Comparison of ENCODE assay signal across 28 cellular contexts in the genomic region with DNA sequence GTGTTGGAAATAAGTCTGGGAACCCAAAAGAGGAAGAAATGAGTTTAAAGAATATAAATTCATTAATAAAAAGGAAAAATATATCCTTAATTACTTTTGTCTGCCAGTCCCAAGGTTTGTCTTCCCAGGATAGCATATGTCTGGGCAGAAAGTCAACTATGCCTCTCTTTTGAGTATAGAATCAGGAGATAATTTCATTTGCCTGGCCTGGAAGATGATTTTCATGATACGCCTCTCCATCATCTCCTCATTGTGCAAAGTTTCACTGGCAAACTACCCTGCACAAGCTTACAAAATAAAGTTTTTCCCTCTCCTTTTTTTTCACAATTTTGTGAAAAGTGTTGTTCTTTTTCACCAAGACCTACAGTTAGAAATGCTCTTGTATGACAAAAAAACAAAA.
"Had no signal": no experiment of that assay in that cellular context is flagged by ENCODE, and none has a peak within 500 bp of the region (broad histone marks: within the 10 kb centered on the region; RNA-seq: fewer than 3 reads in every experiment).

No MANE protein-coding gene starts in this region.

- H3K36me3 Mint-ChIP-seq: stimulated activated effector memory CD8-positive, alpha-beta T cell treated with anti-CD3 and anti-CD28 coated beads, Interleukin-12 subunit alpha, Interleukin-12 subunit beta, amount 100 ng/mL, for 72 hours; stimulated activated memory B cell treated with anti-CD40 and anti-IgM and Interleukin-4, amounts not matched to agents 10 μg/mL and 1 μg/mL and 100 μg/mL, for 72 hours; stimulated activated naive B cell treated with anti-CD40 and anti-IgM and Interleukin-4, amounts not matched to agents 10 μg/mL and 1 μg/mL and 100 μg/mL, for 72 hours; type B pancreatic cell had no signal

- H3K36me3 ChIP-seq: stomach, suprapubic skin, thoracic aorta, thyroid gland, tibial artery, tibial nerve, transverse colon, upper lobe of left lung, upper lobe of right lung, uterus, vagina had no signal

- H3K27me3 ChIP-seq: stomach, suprapubic skin, testis, thyroid gland, tibial artery, tibial nerve, transverse colon, upper lobe of left lung, upper lobe of right lung, uterus, vagina had no signal

- H3K4me1 ChIP-seq: stomach, suprapubic skin, testis, thyroid gland, tibial artery, tibial nerve, transverse colon, upper lobe of left lung, upper lobe of right lung, uterus, vagina had no signal

- ATAC-seq: stimulated activated effector memory CD8-positive, alpha-beta T cell treated with anti-CD3 and anti-CD28 coated beads, Interleukin-12 subunit alpha, Interleukin-12 subunit beta, amount 100 ng/mL, for 72 hours; stimulated activated memory B cell treated with anti-CD40 and anti-IgM and Interleukin-4, amounts not matched to agents 10 μg/mL and 1 μg/mL and 100 μg/mL, for 72 hours; stimulated activated naive B cell treated with anti-CD40 and anti-IgM and Interleukin-4, amounts not matched to agents 10 μg/mL and 1 μg/mL and 100 μg/mL, for 72 hours; stimulated activated naive CD8-positive, alpha-beta T cell treated with anti-CD3 and anti-CD28 coated beads, Interleukin-15, amount 100 ng/mL, for 72 hours; stimulated activated naive CD8-positive, alpha-beta T cell treated with anti-CD3 and anti-CD28 coated beads, Interleukin-15, Interleukin-2, amounts not matched to agents 100 U/mL and 50 U/mL, for 24 hours; upper lobe of right lung had no signal

- H3K4me3 ChIP-seq: stomach, suprapubic skin, testis, thoracic aorta, thyroid gland, tibial artery, tibial nerve, transverse colon, upper lobe of left lung, upper lobe of right lung, uterus, vagina had no signal

- H3K4me1 Mint-ChIP-seq: stimulated activated effector memory CD8-positive, alpha-beta T cell treated with anti-CD3 and anti-CD28 coated beads, Interleukin-12 subunit alpha, Interleukin-12 subunit beta, amount 100 ng/mL, for 72 hours; stimulated activated memory B cell treated with anti-CD40 and anti-IgM and Interleukin-4, amounts not matched to agents 10 μg/mL and 1 μg/mL and 100 μg/mL, for 72 hours; stimulated activated naive B cell treated with anti-CD40 and anti-IgM and Interleukin-4, amounts not matched to agents 10 μg/mL and 1 μg/mL and 100 μg/mL, for 72 hours; stimulated activated naive CD8-positive, alpha-beta T cell treated with anti-CD3 and anti-CD28 coated beads, Interleukin-15, amount 100 ng/mL, for 72 hours had no signal

- H3K27me3 Mint-ChIP-seq: stimulated activated memory B cell treated with anti-CD40 and anti-IgM and Interleukin-4, amounts not matched to agents 10 μg/mL and 1 μg/mL and 100 μg/mL, for 72 hours; stimulated activated naive B cell treated with anti-CD40 and anti-IgM and Interleukin-4, amounts not matched to agents 10 μg/mL and 1 μg/mL and 100 μg/mL, for 72 hours; stimulated activated naive CD8-positive, alpha-beta T cell treated with anti-CD3 and anti-CD28 coated beads, Interleukin-15, amount 100 ng/mL, for 72 hours; stimulated activated naive CD8-positive, alpha-beta T cell treated with anti-CD3 and anti-CD28 coated beads, Interleukin-15, Interleukin-2, amounts not matched to agents 100 ng/mL and 50 ng/mL, for 24 hours had no signal

- H3K4me3 Mint-ChIP-seq: stimulated activated effector memory CD8-positive, alpha-beta T cell treated with anti-CD3 and anti-CD28 coated beads, Interleukin-12 subunit alpha, Interleukin-12 subunit beta, amount 100 ng/mL, for 72 hours; stimulated activated memory B cell treated with anti-CD40 and anti-IgM and Interleukin-4, amounts not matched to agents 10 μg/mL and 1 μg/mL and 100 μg/mL, for 72 hours; stimulated activated naive B cell treated with anti-CD40 and anti-IgM and Interleukin-4, amounts not matched to agents 10 μg/mL and 1 μg/mL and 100 μg/mL, for 72 hours; stimulated activated naive CD8-positive, alpha-beta T cell treated with anti-CD3 and anti-CD28 coated beads, Interleukin-15, amount 100 ng/mL, for 72 hours; stimulated activated naive CD8-positive, alpha-beta T cell treated with anti-CD3 and anti-CD28 coated beads, Interleukin-15, Interleukin-2, amounts not matched to agents 100 ng/mL and 50 ng/mL, for 24 hours; type B pancreatic cell had no signal

- H3K27ac ChIP-seq: stomach, suprapubic skin, testis, thoracic aorta, thyroid gland, tibial artery, tibial nerve, transverse colon, upper lobe of left lung, upper lobe of right lung, uterus, vagina had no signal

- H3K9me3 ChIP-seq: stomach, suprapubic skin, testis, thoracic aorta, thyroid gland, tibial artery, tibial nerve, transverse colon, upper lobe of left lung, upper lobe of right lung, uterus, vagina had no signal

- DNase-seq: stimulated activated CD4-positive, alpha-beta T cell treated with anti-CD3 and anti-CD28 coated beads, Interleukin-2, amount 100 ng/mL, for 48 hours; stimulated activated CD4-positive, alpha-beta T cell treated with anti-CD3 and anti-CD28 coated beads, Interleukin-4, amount 100 ng/mL, for 1 hour; stimulated activated CD4-positive, alpha-beta T cell treated with anti-CD3 and anti-CD28 coated beads, Interleukin-4, amount 100 ng/mL, for 24 hours; stimulated activated CD4-positive, alpha-beta T cell treated with anti-CD3 and anti-CD28 coated beads, Interleukin-4, amount 100 ng/mL, for 4 hours; stimulated activated CD8-positive, alpha-beta memory T cell treated with anti-CD3 and anti-CD28 coated beads, Interleukin-4, amount 100 ng/mL, for 48 hours; stimulated activated naive B cell treated with anti-CD40 and anti-IgM and Interleukin-4, amounts not matched to agents 10 μg/mL and 1 μg/mL and 100 μg/mL, for 72 hours; stimulated activated naive CD4-positive, alpha-beta T cell; stimulated activated naive CD4-positive, alpha-beta T cell treated with Interleukin-2 at 50 U/mL for 16 hours; stimulated activated naive CD8-positive, alpha-beta T cell treated with anti-CD3 and anti-CD28 coated beads, Interleukin-15, amount 100 ng/mL, for 72 hours; stimulated activated naive CD8-positive, alpha-beta T cell treated with anti-CD3 and anti-CD28 coated beads, Interleukin-15, Interleukin-2, amounts not matched to agents 100 U/mL and 50 U/mL, for 24 hours; stomach; substantia nigra; testis; thyroid gland; tibial artery; transverse colon; trophoblast cell; upper lobe of left lung; upper lobe of right lung; uterus had no signal

- H3K9me3 Mint-ChIP-seq: stimulated activated naive CD8-positive, alpha-beta T cell treated with anti-CD3 and anti-CD28 coated beads, Interleukin-15, amount 100 ng/mL, for 72 hours; stimulated activated naive CD8-positive, alpha-beta T cell treated with anti-CD3 and anti-CD28 coated beads, Interleukin-15, Interleukin-2, amounts not matched to agents 100 ng/mL and 50 ng/mL, for 24 hours; type B pancreatic cell had no signal

- H3K27ac Mint-ChIP-seq: stimulated activated effector memory CD8-positive, alpha-beta T cell treated with anti-CD3 and anti-CD28 coated beads, Interleukin-12 subunit alpha, Interleukin-12 subunit beta, amount 100 ng/mL, for 72 hours; stimulated activated memory B cell treated with anti-CD40 and anti-IgM and Interleukin-4, amounts not matched to agents 10 μg/mL and 1 μg/mL and 100 μg/mL, for 72 hours; stimulated activated naive B cell treated with anti-CD40 and anti-IgM and Interleukin-4, amounts not matched to agents 10 μg/mL and 1 μg/mL and 100 μg/mL, for 72 hours; stimulated activated naive CD8-positive, alpha-beta T cell treated with anti-CD3 and anti-CD28 coated beads, Interleukin-15, Interleukin-2, amounts not matched to agents 100 ng/mL and 50 ng/mL, for 24 hours; type B pancreatic cell had no signal
